12 cellular contexts compared by ENCODE assay signal in the genomic region with DNA sequence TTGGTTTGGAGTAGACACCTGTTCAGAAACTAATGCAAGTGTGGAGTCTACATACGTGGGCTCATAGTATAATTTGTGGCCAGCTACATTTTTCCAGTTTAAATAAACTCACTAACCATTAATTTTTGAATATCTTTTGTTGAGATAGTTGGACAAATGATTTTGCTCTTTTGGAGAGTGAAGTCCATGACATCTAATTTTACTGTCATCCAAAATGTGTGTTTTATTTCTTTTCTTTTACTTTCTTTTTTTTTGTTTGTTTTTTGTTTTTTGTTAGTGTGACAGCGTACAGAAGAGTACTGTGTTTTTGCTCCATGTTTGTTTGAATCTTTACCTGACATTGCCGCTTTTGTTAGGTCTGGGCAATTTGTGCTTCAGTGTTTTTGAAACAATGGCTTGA. TPM values are rescaled to one million over a fixed set of nuclear protein-coding genes. Genes with fewer than 3 reads are reported as not detected.
DNase-seq lines count a peak whose midpoint lies in the region; ATAC-seq, FAIRE-seq and TF ChIP-seq lines count a peak whose summit lies in the region.
"Had no signal": no experiment of that assay in that cellular context is flagged by ENCODE, and none has a peak within 500 bp of the region (broad histone marks: within the 10 kb centered on the region; RNA-seq: fewer than 3 reads in every experiment).

No MANE protein-coding gene starts in this region.

- peak overlapping the region; percentile 75 for H3K4me3 ChIP-seq in A673 (ENCODE audit: low read depth, low read length, poor library complexity, severe bottlenecking)
- peak overlapping the region; percentile 86 for H3K4me3 ChIP-seq in iPS-20b (ENCODE audit: low read length)
- H3K4me3 ChIP-seq: esophagus squamous epithelium had no signal

- BruUV-seq in A673 (replicated peaks; lab: Mats Ljungman, UMichigan) = no TSS peak

- no peak for TF ChIP-seq POLR2A in GM12892 (IDR thresholded peaks at IDR 0.05; ENCODE audit: low read depth, low read length)

- H3K4me1 Mint-ChIP-seq in activated CD4-positive, alpha-beta memory T cell treated with anti-CD3 and anti-CD28 coated beads, Interleukin-2, amount 10 ng/mL, durations not matched to agents 7 days and 5 days = peaks cover 88% of the 10 kb centered on the region

- H3K36me3 ChIP-seq in A673 (ENCODE audit: insufficient read depth, low read length, poor library complexity, severe bottlenecking) = peaks cover 87% of the 10 kb centered on the region
- peaks cover 87% of the 10 kb centered on the region for H3K36me3 ChIP-seq in iPS-20b (ENCODE audit: insufficient read depth, low read depth, low read length)

- H3K27me3 ChIP-seq in A673 (replicated peaks; ENCODE audit: insufficient read depth, low read depth, low read length, poor library complexity) = no peaks in the 10 kb centered on the region
- no peaks in the 10 kb centered on the region for H3K27me3 ChIP-seq in iPS-20b (ENCODE audit: insufficient read depth, low read length)
- H3K27me3 ChIP-seq: esophagus squamous epithelium had no signal

- FAIRE-seq in GM18507 (lab: Jason Lieb, UNC) (peak; percentile 49), GM12892 (lab: Jason Lieb, UNC) (no peak)
- FAIRE-seq: H54 had no signal

- H3K27me3 Mint-ChIP-seq in activated CD4-positive, alpha-beta memory T cell treated with anti-CD3 and anti-CD28 coated beads, Interleukin-2, amount 10 ng/mL, durations not matched to agents 7 days and 5 days = no peaks in the 10 kb centered on the region

- no peak for ATAC-seq in HG02623 (IDR thresholded peaks at IDR 0.05; ENCODE audit: unreplicated experiment)

- intact Hi-C loops in A673 (cut with micrococcal nuclease; ENCODE audit: unreplicated experiment) = no loop called here

- H3K4me1 ChIP-seq in A673 (ENCODE audit: insufficient read depth, low read length, poor library complexity, severe bottlenecking) (peaks cover 52% of the 10 kb centered on the region), iPS-20b (ENCODE audit: insufficient read depth, low read length) (peaks cover 45% of the 10 kb centered on the region)
- H3K4me1 ChIP-seq: parathyroid adenoma had no signal

- CTCF ChIA-PET in A673 (lab: Charles Lee) = no interaction called here
- CTCF ChIA-PET in activated CD4-positive, alpha-beta memory T cell treated with anti-CD3 and anti-CD28 coated beads, Interleukin-2, amount 10 ng/mL, durations not matched to agents 7 days and 5 days (lab: Charles Lee) = interaction anchor here (1.5 to 2.8 kb wide), 2 partner anchors 116 to 136 kb away, joined by 5 to 12 read pairs; no protein-coding TSS in a partner anchor

- DNase-seq in A673 (ENCODE audit: low spot score) = no peak
- DNase-seq in GM18507 (ENCODE audit: extremely low spot score, insufficient read length, low read depth) = no peak
- DNase-seq in activated CD4-positive, alpha-beta memory T cell treated with anti-CD3 and anti-CD28 coated beads, Interleukin-2, amount 10 ng/mL, durations not matched to agents 7 days and 5 days = no peak
- DNase-seq in GM12892 (ENCODE audit: insufficient read length) = no peak
- no peak for DNase-seq in medulla oblongata (ENCODE audit: extremely low spot score)
- no peak for DNase-seq in DMS79 treated with DMSO at 0.1 percent for 48 hours (lab: John Stamatoyannopoulos, UW)
- DNase-seq: esophagus squamous epithelium, NCI-H524 had no signal

- H3K9ac ChIP-seq in iPS-20b (ENCODE audit: low read depth, low read length) = no peak overlapping the region
- H3K9ac ChIP-seq: parathyroid adenoma had no signal

- POLR2A ChIA-PET in A673 (lab: Charles Lee; ENCODE audit: low non-redundant PET) = no interaction called here
- POLR2A ChIA-PET in activated CD4-positive, alpha-beta memory T cell treated with anti-CD3 and anti-CD28 coated beads, Interleukin-2, amount 10 ng/mL, durations not matched to agents 7 days and 5 days (lab: Charles Lee) = no interaction called here

- no peak overlapping the region for H3K27ac ChIP-seq in A673 (ENCODE audit: low read depth, low read length, poor library complexity, severe bottlenecking)
- no peak overlapping the region for H3K27ac ChIP-seq in iPS-20b (ENCODE audit: low read length)
- H3K27ac ChIP-seq: esophagus squamous epithelium, parathyroid adenoma had no signal

- H3K4me3 Mint-ChIP-seq in activated CD4-positive, alpha-beta memory T cell treated with anti-CD3 and anti-CD28 coated beads, Interleukin-2, amount 10 ng/mL, durations not matched to agents 7 days and 5 days = no peak overlapping the region

- peaks cover 89% of the 10 kb centered on the region for H3K36me3 Mint-ChIP-seq in activated CD4-positive, alpha-beta memory T cell treated with anti-CD3 and anti-CD28 coated beads, Interleukin-2, amount 10 ng/mL, durations not matched to agents 7 days and 5 days (ENCODE audit: low read depth)

- no peak for TF ChIP-seq CTCF in A673 (conservative IDR thresholded peaks at IDR 0.05; ENCODE audit: low read depth, low read length)

- H3K27ac Mint-ChIP-seq in activated CD4-positive, alpha-beta memory T cell treated with anti-CD3 and anti-CD28 coated beads, Interleukin-2, amount 10 ng/mL, durations not matched to agents 7 days and 5 days = peak overlapping the region; percentile 73

- no peaks in the 10 kb centered on the region for H3K9me3 Mint-ChIP-seq in activated CD4-positive, alpha-beta memory T cell treated with anti-CD3 and anti-CD28 coated beads, Interleukin-2, amount 10 ng/mL, durations not matched to agents 7 days and 5 days

- H3K9me3 ChIP-seq in A673 (ENCODE audit: low read depth, low read length, poor library complexity, severe bottlenecking) = no peaks in the 10 kb centered on the region
- H3K9me3 ChIP-seq in iPS-20b (ENCODE audit: insufficient read depth, low read depth, low read length) = no peaks in the 10 kb centered on the region
- H3K9me3 ChIP-seq: esophagus squamous epithelium had no signal

RNA-seq across cellular contexts. Expression of a gene that starts 5.0 kb away (rescaled TPM):
- 59.9 and 60.3 TPM in 2 replicates for total RNA-seq in A673 (2021)
- total RNA-seq in activated CD4-positive, alpha-beta memory T cell treated with anti-CD3 and anti-CD28 coated beads, Interleukin-2, amount 10 ng/mL, durations not matched to agents 7 days and 5 days = 10 to 100 TPM; 63.4 to 68.1 TPM
- polyA plus RNA-seq in GM12892 (2012; ENCODE audit: missing spikeins) = 13.6 TPM

RNA-seq across cellular contexts. Expression of a gene that starts 46.7 kb away (rescaled TPM):
- total RNA-seq in A673 (2021) = 0.48 and 0.60 TPM in 2 replicates
- total RNA-seq in activated CD4-positive, alpha-beta memory T cell treated with anti-CD3 and anti-CD28 coated beads, Interleukin-2, amount 10 ng/mL, durations not matched to agents 7 days and 5 days = under 1 TPM; 0.35 to 0.55 TPM
- polyA plus RNA-seq in GM12892 (2012; ENCODE audit: missing spikeins) = 2.0 TPM
